ENCODE assay signal across 10 cellular contexts in the genomic region with DNA sequence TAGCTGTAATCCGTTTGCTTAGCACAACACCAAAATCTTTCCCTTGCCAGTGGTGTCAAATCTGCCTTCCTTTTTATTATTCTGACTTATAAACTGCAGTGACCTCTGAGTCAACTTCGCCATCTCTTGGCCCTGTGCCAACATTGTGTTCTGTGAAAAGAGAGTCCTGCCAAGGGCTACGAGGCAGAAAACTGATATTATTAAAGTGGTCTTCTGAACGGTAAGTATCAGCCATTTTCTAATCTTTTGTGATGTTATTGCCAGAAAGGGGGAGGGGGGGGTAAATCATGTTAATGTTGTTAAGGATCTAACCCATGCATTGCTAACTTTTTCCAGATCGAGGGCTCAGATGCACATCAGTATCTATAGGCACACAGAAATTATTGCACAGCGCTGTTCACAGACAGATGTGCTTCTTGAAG.
DNase-seq lines count a peak whose midpoint lies in the region; ATAC-seq and TF ChIP-seq lines count a peak whose summit lies in the region.
"Had no signal": no experiment of that assay in that cellular context is flagged by ENCODE, and none has a peak within 500 bp of the region (broad histone marks: within the 10 kb centered on the region; RNA-seq: fewer than 3 reads in every experiment).

No MANE protein-coding gene starts in this region.

- H3K9me2 ChIP-seq in SK-N-SH, result no peaks in the 10 kb centered on the region

- peak overlapping the region; percentile 22; the same call in 1 of the 2 replicates for H3K4me2 ChIP-seq in SK-N-SH

- intact Hi-C loops in head of caudate nucleus (cut with DNase I) (no loop called here), psoas muscle (cut with DNase I) (loop anchor here in 1 of 2 donors (5.0 kb wide), 1 partner anchor 122 kb away; a partner anchor contains a TSS)

- H3K9ac ChIP-seq in SK-N-SH, result no peak overlapping the region

- no peak for TF ChIP-seq EP300 in Ishikawa (IDR thresholded peaks at IDR 0.05; ENCODE audit: borderline replicate concordance)
- TF ChIP-seq EP300 in SK-N-SH (IDR thresholded peaks at IDR 0.05; ENCODE audit: borderline replicate concordance in 1 of 2, low read depth in 1 of 2, low read length in 1 of 2), result peak; percentile 34 to 81; a peak in 3 of 4 replicates
- TF ChIP-seq EP300 in gastroesophageal sphincter (IDR thresholded peaks at IDR 0.05), result no peak

- no peak overlapping the region; a peak in 1 of 4 replicates for H3K4me3 ChIP-seq in SK-N-SH (ENCODE audit: low read depth in 2 of 2, low read length in 1 of 2)
- peak overlapping the region; percentile 27 for H3K4me3 ChIP-seq in psoas muscle
- H3K4me3 ChIP-seq in gastroesophageal sphincter, result no peak overlapping the region
- H3K4me3 ChIP-seq: mucosa of descending colon had no signal

- POLR2A ChIA-PET in SK-N-SH (lab: Yijun Ruan, JAX), result no interaction called here

- H3K27me3 ChIP-seq in SK-N-SH (ENCODE audit: insufficient read depth) (no peaks in the 10 kb centered on the region), psoas muscle (ENCODE audit: insufficient read depth in 3 of 3, low read length in 2 of 3) (no peaks in the 10 kb centered on the region), gastroesophageal sphincter (no peaks in the 10 kb centered on the region)

- H3K4me1 ChIP-seq in SK-N-SH (ENCODE audit: control insufficient read depth in 1 of 2, insufficient read depth in 2 of 2, low read depth in 1 of 2, low read length in 1 of 2), result peaks cover 11 to 29% of the 10 kb centered on the region in 2 experiments
- H3K4me1 ChIP-seq in psoas muscle, result peaks cover 27% of the 10 kb centered on the region
- peaks cover 0 to 18% (median 7%) of the 10 kb centered on the region in 3 donors for H3K4me1 ChIP-seq in gastroesophageal sphincter

- peak in 2 of 4 donors; percentile 28 to 63 for ATAC-seq in psoas muscle
- ATAC-seq in GM19452 (IDR thresholded peaks at IDR 0.05; ENCODE audit: unreplicated experiment), result no peak
- no peak for ATAC-seq in gastroesophageal sphincter
- ATAC-seq: mucosa of descending colon had no signal

- TF ChIP-seq RAD21 in Ishikawa (IDR thresholded peaks at IDR 0.05; ENCODE audit: low read depth) (no peak), SK-N-SH (IDR thresholded peaks at IDR 0.05; ENCODE audit: low read length) (peak; percentile 27; the same call in 1 of the 2 replicates)

- no peaks in the 10 kb centered on the region for H4K20me1 ChIP-seq in SK-N-SH (ENCODE audit: insufficient read depth)

- TF ChIP-seq POLR2A in gastroesophageal sphincter (IDR thresholded peaks at IDR 0.05), result no peak

- CTCF ChIA-PET in SK-N-SH (lab: Yijun Ruan, JAX), result interaction anchor here (1.4 to 1.7 kb wide), 3 partner anchors 10 to 52 kb away, joined by 4 to 6 read pairs (median 6); no protein-coding TSS in a partner anchor

- H3K27ac ChIP-seq in SK-N-SH (ENCODE audit: low read depth in 2 of 2, low read length in 1 of 2) (peak overlapping the region; percentile 6 to 81; a peak in 3 of 4 replicates), psoas muscle (peak overlapping the region; percentile 78), gastroesophageal sphincter (no peak overlapping the region)

- H3K9me3 ChIP-seq in SK-N-SH (peaks cover 4% of the 10 kb centered on the region; the same call in 1 of the 2 replicates), psoas muscle (peaks cover 15% of the 10 kb centered on the region), gastroesophageal sphincter (peaks cover 0 to 15% (median 0%) of the 10 kb centered on the region in 3 donors)

- H3F3A ChIP-seq in SK-N-SH (replicated peaks; ENCODE audit: insufficient read depth), result no peaks in the 10 kb centered on the region

- H2AFZ ChIP-seq in SK-N-SH (ENCODE audit: low read depth), result no peak overlapping the region

- TF ChIP-seq CTCF in SK-N-SH (IDR thresholded peaks at IDR 0.05) (no peak), psoas muscle (IDR thresholded peaks at IDR 0.05) (no peak), gastroesophageal sphincter (IDR thresholded peaks at IDR 0.05) (no peak)

- DNase-seq in SK-N-SH, result peak; percentile 59
- DNase-seq in head of caudate nucleus, result peak in 40 of 42 donors; percentile 14 to 89 (median 56)
- DNase-seq in psoas muscle, result peak in 1 of 2 donors; percentile 44
- no peak for DNase-seq in GM19238 (ENCODE audit: insufficient read length, low spot score)
- no peak for DNase-seq in stimulated activated CD4-positive, alpha-beta T cell treated with anti-CD3 and anti-CD28 coated beads, Interleukin-4, amount 100 ng/mL, for 1 hour
- DNase-seq: effector memory CD4-positive, alpha-beta T cell had no signal

- H3K79me2 ChIP-seq in SK-N-SH (ENCODE audit: insufficient read depth), result no peaks in the 10 kb centered on the region

- 17% methylated on average over 6 of the region's 6 CpGs for WGBS in SK-N-SH (ENCODE audit: low lambda C conversion rate)
- 15 to 23% (median 20%) methylated on average over 6 of the region's 6 CpGs for WGBS in psoas muscle, 3 donors
- 26 to 42% methylated on average over 4 to 6 of the region's 6 CpGs for WGBS in gastroesophageal sphincter (ENCODE audit: low coverage in 1 of 2), 2 donors

- H3K36me3 ChIP-seq in SK-N-SH (replicated peaks in 1 of 2; ENCODE audit: control insufficient read depth in 1 of 2, insufficient read depth in 2 of 2, low read length in 1 of 2), result peaks cover 11 to 14% of the 10 kb centered on the region in 2 experiments
- no peaks in the 10 kb centered on the region for H3K36me3 ChIP-seq in psoas muscle (ENCODE audit: insufficient read depth in 1 of 2, low read depth in 1 of 2)
- H3K36me3 ChIP-seq in gastroesophageal sphincter, result peaks cover 0 to 7% of the 10 kb centered on the region in 2 donors

TF ChIP-seq in Ishikawa, 13 proteins besides CTCF, POLR2A, EP300 and RAD21:
- TF ChIP-seq NFIC (IDR thresholded peaks at IDR 0.05) (peak; percentile 92), TCF12 (IDR thresholded peaks at IDR 0.05; ENCODE audit: low read depth) (no peak)

TF ChIP-seq in SK-N-SH, 30 proteins besides CTCF, POLR2A, EP300 and RAD21:
- no peak for TF ChIP-seq YY1 (IDR thresholded peaks at IDR 0.05; ENCODE audit: low read depth)
- no peak for TF ChIP-seq TAF1 (IDR thresholded peaks at IDR 0.05; ENCODE audit: borderline replicate concordance, low read depth, low read length)
- TF ChIP-seq GATA2 (CRISPR knock-in tag; IDR thresholded peaks at IDR 0.05), result peak; percentile 86
- TF ChIP-seq ELF1 (IDR thresholded peaks at IDR 0.05), result no peak
- peak; percentile 35; the same call in 1 of the 2 replicates for TF ChIP-seq POLR2AphosphoS5 (IDR thresholded peaks at IDR 0.05; ENCODE audit: low read depth, low read length)
- peak; percentile 39; the same call in 1 of the 2 replicates for TF ChIP-seq JUND (IDR thresholded peaks at IDR 0.05)
- TF ChIP-seq MXI1 (IDR thresholded peaks at IDR 0.05; ENCODE audit: low read depth, low read length), result no peak; the same call in 1 of the 2 replicates
- no peak for TF ChIP-seq RFX5 (IDR thresholded peaks at IDR 0.05; ENCODE audit: low read length)
- TF ChIP-seq CHD2 (IDR thresholded peaks at IDR 0.05; ENCODE audit: low read length, partially characterized antibody), result peak; percentile 83
- peak; percentile 80 for TF ChIP-seq RCOR1 (IDR thresholded peaks at IDR 0.05; ENCODE audit: low read length)
- no peak for TF ChIP-seq SIN3A (IDR thresholded peaks at IDR 0.05; ENCODE audit: borderline replicate concordance, low read depth, low read length)
- peak; percentile 99 for TF ChIP-seq NFIC (IDR thresholded peaks at IDR 0.05; ENCODE audit: borderline replicate concordance)
- no peak for TF ChIP-seq FOXJ3 (CRISPR knock-in tag; IDR thresholded peaks at IDR 0.05)
- TF ChIP-seq RXRA (IDR thresholded peaks at IDR 0.05; ENCODE audit: borderline replicate concordance, low read depth), result peak; percentile 94
- TF ChIP-seq MEF2A (IDR thresholded peaks at IDR 0.05; ENCODE audit: borderline replicate concordance, low read depth), result no peak
- no peak for TF ChIP-seq NRF1 (IDR thresholded peaks at IDR 0.05; ENCODE audit: low read depth, low read length)
- TF ChIP-seq, protein P1, sequence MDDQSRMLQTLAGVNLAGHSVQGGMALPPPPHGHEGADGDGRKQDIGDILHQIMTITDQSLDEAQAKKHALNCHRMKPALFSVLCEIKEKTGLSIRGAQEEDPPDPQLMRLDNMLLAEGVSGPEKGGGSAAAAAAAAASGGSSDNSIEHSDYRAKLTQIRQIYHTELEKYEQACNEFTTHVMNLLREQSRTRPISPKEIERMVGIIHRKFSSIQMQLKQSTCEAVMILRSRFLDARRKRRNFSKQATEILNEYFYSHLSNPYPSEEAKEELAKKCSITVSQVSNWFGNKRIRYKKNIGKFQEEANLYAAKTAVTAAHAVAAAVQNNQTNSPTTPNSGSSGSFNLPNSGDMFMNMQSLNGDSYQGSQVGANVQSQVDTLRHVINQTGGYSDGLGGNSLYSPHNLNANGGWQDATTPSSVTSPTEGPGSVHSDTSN (IDR thresholded peaks at IDR 0.05), result 0 out of 2 replicates have a peak, but pooled peaks have one; percentile 29
- TF ChIP-seq TCF12 (IDR thresholded peaks at IDR 0.05), result peak; percentile 48; the same call in 1 of the 2 replicates
- TF ChIP-seq FOSL2 (IDR thresholded peaks at IDR 0.05; ENCODE audit: borderline replicate concordance, low read depth), result peak; percentile 15; the same call in 1 of the 2 replicates
- TF ChIP-seq, protein P2, sequence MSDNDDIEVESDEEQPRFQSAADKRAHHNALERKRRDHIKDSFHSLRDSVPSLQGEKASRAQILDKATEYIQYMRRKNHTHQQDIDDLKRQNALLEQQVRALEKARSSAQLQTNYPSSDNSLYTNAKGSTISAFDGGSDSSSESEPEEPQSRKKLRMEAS (IDR thresholded peaks at IDR 0.05; ENCODE audit: low read depth), result peak; percentile 13; the same call in 1 of the 2 replicates
- TF ChIP-seq, protein P3, sequence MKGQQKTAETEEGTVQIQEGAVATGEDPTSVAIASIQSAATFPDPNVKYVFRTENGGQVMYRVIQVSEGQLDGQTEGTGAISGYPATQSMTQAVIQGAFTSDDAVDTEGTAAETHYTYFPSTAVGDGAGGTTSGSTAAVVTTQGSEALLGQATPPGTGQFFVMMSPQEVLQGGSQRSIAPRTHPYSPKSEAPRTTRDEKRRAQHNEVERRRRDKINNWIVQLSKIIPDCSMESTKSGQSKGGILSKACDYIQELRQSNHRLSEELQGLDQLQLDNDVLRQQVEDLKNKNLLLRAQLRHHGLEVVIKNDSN (IDR thresholded peaks at IDR 0.05; ENCODE audit: borderline replicate concordance, low read depth), result no peak
TF ChIP-seq in SK-N-SH: peak in this region for 11.

Comparison
In these comparisons a context has a peak if more than half of its experiments do, and no peak if none do; other contexts are left out.
1. DNase-seq: peak in SK-N-SH (single experiment) and head of caudate nucleus (40 of 42); none in GM19238 (single experiment) and stimulated activated CD4-positive, alpha-beta T cell treated with anti-CD3 and anti-CD28 coated beads, Interleukin-4, amount 100 ng/mL, for 1 hour (single experiment).
2. H3K27ac ChIP-seq: peak in SK-N-SH (2 of 2) and psoas muscle (single experiment); none in gastroesophageal sphincter (0 of 4).